ENCODE assay signal across 32 cellular contexts in the genomic region with DNA sequence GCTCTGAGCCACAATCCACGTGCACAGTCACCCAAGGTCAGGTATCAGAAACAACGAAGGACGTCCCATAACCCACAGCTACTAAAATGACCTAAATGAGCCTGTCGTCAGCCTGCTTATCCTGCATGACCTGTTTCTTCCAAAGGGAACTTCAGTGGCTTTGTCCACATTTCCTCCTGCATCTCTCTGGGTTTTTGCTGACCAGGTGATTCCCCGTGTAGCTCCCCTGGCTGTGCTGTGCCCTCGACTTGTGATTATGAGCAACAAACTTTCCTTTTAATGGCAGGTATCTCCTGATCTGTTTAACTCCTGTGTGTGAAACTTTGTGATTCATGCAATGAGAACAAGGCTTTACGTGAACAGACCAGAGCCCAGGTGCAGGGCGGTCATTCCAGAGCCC.
"Had no signal": no experiment of that assay in that cellular context is flagged by ENCODE, and none has a peak within 500 bp of the region (broad histone marks: within the 10 kb centered on the region; RNA-seq: fewer than 3 reads in every experiment).

No MANE protein-coding gene starts in this region.

- H3K27ac ChIP-seq: ascending aorta, cardiac muscle cell, WERI-Rb-1 had no signal

- H3K4me3 ChIP-seq: ascending aorta, cardiac muscle cell had no signal

- H3K27me3 ChIP-seq: ascending aorta, cardiac muscle cell had no signal

- H3K36me3 ChIP-seq: ascending aorta, cardiac muscle cell, WERI-Rb-1 had no signal

- ATAC-seq: activated CD4-positive, alpha-beta T cell treated with anti-CD3 and anti-CD28 coated beads for 36 hours; activated CD4-positive, CD25-positive, alpha-beta regulatory T cell treated with anti-CD3 and anti-CD28 coated beads, Interleukin-2, amount 50 U/mL, for 24 hours; activated CD8-positive, alpha-beta memory T cell treated with anti-CD3 and anti-CD28 coated beads, Interleukin-2, amount 10 ng/mL, durations not matched to agents 7 days and 5 days; activated CD8-positive, alpha-beta T cell treated with anti-CD3 and anti-CD28 coated beads, Interleukin-2, amount 10 ng/mL, durations not matched to agents 7 days and 5 days; activated naive CD8-positive, alpha-beta T cell treated with anti-CD3 and anti-CD28 coated beads, Interleukin-2, amount 50 U/mL, for 24 hours; WTC11 had no signal

- FAIRE-seq: bronchial epithelial cell, TTC549 had no signal

- H3K4me1 ChIP-seq: ascending aorta had no signal

- DNase-seq: activated CD4-positive, alpha-beta memory T cell treated with anti-CD3 and anti-CD28 coated beads, Interleukin-2, amount 10 ng/mL, durations not matched to agents 7 days and 5 days; activated CD4-positive, alpha-beta T cell treated with anti-CD3 and anti-CD28 coated beads for 1 hour; activated CD4-positive, alpha-beta T cell treated with anti-CD3 and anti-CD28 coated beads for 36 hours; activated CD4-positive, alpha-beta T cell treated with anti-CD3 and anti-CD28 coated beads for 48 hours; activated CD4-positive, alpha-beta T cell treated with anti-CD3 and anti-CD28 coated beads, Interleukin-2, amount 10 ng/mL, durations not matched to agents 7 days and 5 days; activated CD4-positive, alpha-beta T cell treated with anti-CD3 and anti-CD28 coated beads, Interleukin-2, amount 50 U/mL, for 48 hours; activated CD4-positive, CD25-positive, alpha-beta regulatory T cell; activated CD8-positive, alpha-beta memory T cell treated with anti-CD3 and anti-CD28 coated beads for 24 hours; activated CD8-positive, alpha-beta memory T cell treated with anti-CD3 and anti-CD28 coated beads, Interleukin-2, amount 10 ng/mL, durations not matched to agents 7 days and 5 days; activated CD8-positive, alpha-beta memory T cell treated with anti-CD3 and anti-CD28 coated beads, Interleukin-2, amount 50 U/mL, for 48 hours; activated CD8-positive, alpha-beta T cell treated with anti-CD3 and anti-CD28 coated beads, Interleukin-2, amount 10 ng/mL, durations not matched to agents 7 days and 5 days; activated effector memory CD4-positive, alpha-beta T cell treated with Interleukin-2 at 50 U/mL for 16 hours; activated gamma-delta T cell; activated naive CD4-positive, alpha-beta T cell treated with anti-CD3 and anti-CD28 coated beads, Interleukin-2, amount 10 ng/mL, durations not matched to agents 7 days and 5 days; activated naive CD4-positive, alpha-beta T cell treated with Interleukin-2 at 50 U/mL for 16 hours; activated naive CD8-positive, alpha-beta T cell treated with anti-CD3 and anti-CD28 coated beads, Interleukin-2, amount 10 ng/mL, durations not matched to agents 7 days and 5 days; activated naive CD8-positive, alpha-beta T cell treated with anti-CD3 and anti-CD28 coated beads, Interleukin-2, amount 50 U/mL, for 24 hours; activated T-cell treated with anti-CD3 and anti-CD28 coated beads, Interleukin-2, amount 50 U/mL, for 24 hours; activated T-cell treated with anti-CD3 and anti-CD28 coated beads, Interleukin-2, amount 50 U/mL, for 48 hours; amygdala; anterior cingulate cortex; caudate nucleus; cerebellar nuclear complex; T-helper 2 cell; T-helper 9 cell; WERI-Rb-1 had no signal
